1 cellular context compared by ENCODE assay signal in the genomic region with DNA sequence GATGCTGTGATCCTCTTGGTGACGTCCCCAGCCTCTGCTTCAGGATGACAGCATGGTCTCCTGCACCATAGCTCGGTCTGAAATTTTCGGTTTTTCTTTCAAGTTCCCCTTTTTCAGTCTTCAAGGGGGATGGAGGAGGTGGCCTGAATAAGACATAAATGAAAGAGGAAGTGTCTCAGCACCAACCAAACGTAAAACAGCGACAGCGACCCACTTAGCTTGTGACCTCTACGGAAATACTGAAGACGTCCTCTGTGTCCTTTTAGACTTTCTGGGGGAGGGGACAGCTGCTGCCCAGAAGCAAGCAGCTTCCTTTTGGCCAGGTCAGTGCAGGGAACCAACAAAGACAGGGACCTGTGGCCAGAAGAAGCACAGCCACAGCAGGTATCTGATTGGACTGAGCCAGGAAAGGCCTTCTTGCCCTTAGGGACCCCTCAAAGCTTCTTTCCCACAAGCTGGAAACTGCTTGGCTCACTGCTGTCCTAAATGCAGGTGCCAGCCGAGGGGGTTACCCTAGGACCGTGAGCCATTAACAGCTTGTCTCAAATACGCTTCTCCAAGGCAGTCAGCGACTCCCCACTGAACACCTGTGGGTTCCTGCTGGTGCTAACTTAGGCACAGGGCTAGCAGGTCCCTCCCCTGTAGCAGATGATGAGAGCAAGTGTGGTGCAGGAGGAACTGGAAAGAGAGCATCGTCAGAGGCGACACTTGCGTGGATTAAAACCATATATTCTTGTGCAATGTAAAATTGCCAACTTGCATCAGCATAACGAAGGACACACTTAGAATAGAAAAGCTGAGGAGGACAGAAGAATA.
TF ChIP-seq lines count a peak whose summit lies in the region.

No MANE protein-coding gene starts in this region.

TF ChIP-seq in GM12878, 131 proteins besides CTCF, POLR2A, EP300 and RAD21 (continued from another document):
- TF ChIP-seq ZBTB40 (IDR thresholded peaks at IDR 0.05; ENCODE audit: borderline replicate concordance) (peak; percentile 25; the same call in 1 of the 2 replicates), JUND (IDR thresholded peaks at IDR 0.05; ENCODE audit: low read depth, low read length) (0 out of 2 replicates have a peak, but pooled peaks have one; percentile 13), MEF2B (IDR thresholded peaks at IDR 0.05; ENCODE audit: partially characterized antibody, poor library complexity, severe bottlenecking) (peak; percentile 76), POLR2AphosphoS5 (IDR thresholded peaks at IDR 0.05; ENCODE audit: low read length) (peak; percentile 73), SIN3A (IDR thresholded peaks at IDR 0.05; ENCODE audit: low read depth, low read length) (0 out of 2 replicates have a peak, but pooled peaks have one; percentile 13), ATF7 (IDR thresholded peaks at IDR 0.05; ENCODE audit: low read depth) (peak; percentile 98), MEF2A (IDR thresholded peaks at IDR 0.05; ENCODE audit: insufficient read depth, low read depth, low read length) (0 out of 2 replicates have a peak, but pooled peaks have one; percentile 9), GATAD2B (conservative IDR thresholded peaks at IDR 0.05; ENCODE audit: low read depth) (0 out of 2 replicates have a peak, but pooled peaks have one; percentile 56), BCL11A (IDR thresholded peaks at IDR 0.05; ENCODE audit: low read depth, low read length) (peak; percentile 25; the same call in 1 of the 2 replicates), MXI1 (IDR thresholded peaks at IDR 0.05; ENCODE audit: low read depth, low read length) (peak; percentile 78; the same call in 1 of the 2 replicates), NKRF (conservative IDR thresholded peaks at IDR 0.05) (peak; percentile 39; the same call in 1 of the 2 replicates), ESRRA (IDR thresholded peaks at IDR 0.05; ENCODE audit: low read length) (peak; percentile 97), TCF12 (IDR thresholded peaks at IDR 0.05; ENCODE audit: low read depth, low read length) (peak; percentile 91), KLF5 (IDR thresholded peaks at IDR 0.05; ENCODE audit: partially characterized antibody) (peak; percentile 73), NBN (IDR thresholded peaks at IDR 0.05) (peak; percentile 86)
- TF ChIP-seq, protein P1, sequence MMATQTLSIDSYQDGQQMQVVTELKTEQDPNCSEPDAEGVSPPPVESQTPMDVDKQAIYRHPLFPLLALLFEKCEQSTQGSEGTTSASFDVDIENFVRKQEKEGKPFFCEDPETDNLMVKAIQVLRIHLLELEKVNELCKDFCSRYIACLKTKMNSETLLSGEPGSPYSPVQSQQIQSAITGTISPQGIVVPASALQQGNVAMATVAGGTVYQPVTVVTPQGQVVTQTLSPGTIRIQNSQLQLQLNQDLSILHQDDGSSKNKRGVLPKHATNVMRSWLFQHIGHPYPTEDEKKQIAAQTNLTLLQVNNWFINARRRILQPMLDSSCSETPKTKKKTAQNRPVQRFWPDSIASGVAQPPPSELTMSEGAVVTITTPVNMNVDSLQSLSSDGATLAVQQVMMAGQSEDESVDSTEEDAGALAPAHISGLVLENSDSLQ (IDR thresholded peaks at IDR 0.05), result peak; percentile 44; the same call in 1 of the 2 replicates
